ENCODE assay signal across 15 cellular contexts in genomic region chr4:164701665-164702064, GRCh38. TPM values are rescaled to one million over a fixed set of nuclear protein-coding genes. Genes with fewer than 3 reads are reported as not detected.
DNase-seq lines count a peak whose midpoint lies in the region; ATAC-seq and TF ChIP-seq lines count a peak whose summit lies in the region.
"Had no signal": no experiment of that assay in that cellular context is flagged by ENCODE, and none has a peak within 500 bp of the region (broad histone marks: within the 10 kb centered on the region; RNA-seq: fewer than 3 reads in every experiment).

No MANE protein-coding gene starts in this region.

- in situ Hi-C loops in GM13977 (cut with MboI; ENCODE audit: low pct_unique_long_range_greater_than_20kb, low sequenced_read_pairs, unreplicated experiment) = no loop called here

- no peaks in the 10 kb centered on the region for H3K27me3 ChIP-seq in A673 (replicated peaks; ENCODE audit: insufficient read depth, low read depth, low read length, poor library complexity)

- BruUV-seq in A673 (replicated peaks; lab: Mats Ljungman, UMichigan) = no TSS peak

- CTCF ChIA-PET in A673 (lab: Charles Lee) = interaction anchor here (0.6 kb wide), 1 partner anchor 21 kb away, joined by 3 read pairs; no protein-coding TSS in a partner anchor

- H3K9me3 ChIP-seq in A673 (ENCODE audit: low read depth, low read length, poor library complexity, severe bottlenecking) = no peaks in the 10 kb centered on the region

- peaks cover 0 to 3% (median 2%) of the 10 kb centered on the region in 3 donors for H3K27me3 Mint-ChIP-seq in immature natural killer cell (ENCODE audit: low read depth in 3 of 3)

- DNase-seq in GM13977 (ENCODE audit: low spot score) (peak; percentile 21), immature natural killer cell (no peak), AG08395 (ENCODE audit: low spot score) (no peak), A673 (ENCODE audit: low spot score) (no peak)
- DNase-seq: activated CD4-positive, CD25-positive, alpha-beta regulatory T cell treated with anti-CD3 and anti-CD28 coated beads, Interleukin-2, amount 50 U/mL, for 72 hours; activated T-cell treated with anti-CD3 and anti-CD28 coated beads, Interleukin-2, amount 50 U/mL, for 48 hours; NCI-H187; stimulated activated CD4-positive, alpha-beta T cell treated with anti-CD3 and anti-CD28 coated beads, Interleukin-15, amount 100 ng/mL, for 24 hours had no signal

- no peak overlapping the region for H3K27ac Mint-ChIP-seq in immature natural killer cell

- H3K36me3 Mint-ChIP-seq in immature natural killer cell = no peaks in the 10 kb centered on the region

- TF ChIP-seq CTCF in GM13977 (IDR thresholded peaks at IDR 0.05; ENCODE audit: extremely low read depth, insufficient read depth, missing control alignments) (no peak), A673 (conservative IDR thresholded peaks at IDR 0.05; ENCODE audit: low read depth, low read length) (no peak)

- H3K27ac ChIP-seq in A673 (ENCODE audit: low read depth, low read length, poor library complexity, severe bottlenecking) = no peak overlapping the region
- H3K27ac ChIP-seq: SK-N-MC had no signal

- ATAC-seq in GM19438 (IDR thresholded peaks at IDR 0.05; ENCODE audit: low read depth, unreplicated experiment) (peak; percentile 68), HG02763 (IDR thresholded peaks at IDR 0.05; ENCODE audit: unreplicated experiment) (peak; percentile 71), HG03342 (IDR thresholded peaks at IDR 0.05; ENCODE audit: unreplicated experiment) (peak; percentile 68), GM21447 (IDR thresholded peaks at IDR 0.05; ENCODE audit: unreplicated experiment) (no peak)
- ATAC-seq: HCT116 had no signal

- no peaks in the 10 kb centered on the region for H3K36me3 ChIP-seq in A673 (ENCODE audit: insufficient read depth, low read length, poor library complexity, severe bottlenecking)

- H3K4me3 ChIP-seq in A673 (ENCODE audit: low read depth, low read length, poor library complexity, severe bottlenecking) = no peak overlapping the region
- H3K4me3 ChIP-seq: SK-N-MC had no signal

- no peaks in the 10 kb centered on the region for H3K4me1 ChIP-seq in A673 (ENCODE audit: insufficient read depth, low read length, poor library complexity, severe bottlenecking)

- H3K4me1 Mint-ChIP-seq in immature natural killer cell = no peaks in the 10 kb centered on the region

- POLR2A ChIA-PET in A673 (lab: Charles Lee; ENCODE audit: low non-redundant PET) = no interaction called here

- H3K9me3 Mint-ChIP-seq in immature natural killer cell = peaks cover 0 to 2% (median 0%) of the 10 kb centered on the region in 6 donors

- H3K4me3 Mint-ChIP-seq in immature natural killer cell = no peak overlapping the region

- intact Hi-C loops in A673 (cut with micrococcal nuclease; ENCODE audit: unreplicated experiment) = no loop called here

RNA-seq across cellular contexts. Expression of gene SMIM31, which starts 52.3 kb away (rescaled TPM):
- polyA plus RNA-seq in immature natural killer cell = not detected
- total RNA-seq in A673 (2021) = not detected in 2 replicates
- polyA plus RNA-seq: AG04450 had no signal
